Comparison of ENCODE assay signal across 1 cellular context in genomic region chrX:154490414-154491083, GRCh38.
TF ChIP-seq lines count a peak whose summit lies in the region.

SLC10A3 (minus strand) TSS chrX:154490629; CDS start chrX:154488940, 1,689 bp downstream.

TF ChIP-seq in K562, 482 proteins besides CTCF, POLR2A, EP300 and RAD21 (continued from another document and continues in another):
- 0 out of 2 replicates have a peak, but pooled peaks have one; percentile 48 for TF ChIP-seq SMARCA4 (IDR thresholded peaks at IDR 0.05)
- TF ChIP-seq ZNF174 (CRISPR knock-in tag; IDR thresholded peaks at IDR 0.05), result no peak
- TF ChIP-seq GABPB1 (CRISPR knock-in tag; IDR thresholded peaks at IDR 0.05), result peak; percentile 57; the same call in 1 of the 2 replicates
- TF ChIP-seq MEIS2 (IDR thresholded peaks at IDR 0.05; ENCODE audit: partially characterized antibody), result peak; percentile 23
- peak; percentile 3 for TF ChIP-seq NFYB (IDR thresholded peaks at IDR 0.05; ENCODE audit: extremely low read depth, insufficient read length)
- TF ChIP-seq, protein P1, sequence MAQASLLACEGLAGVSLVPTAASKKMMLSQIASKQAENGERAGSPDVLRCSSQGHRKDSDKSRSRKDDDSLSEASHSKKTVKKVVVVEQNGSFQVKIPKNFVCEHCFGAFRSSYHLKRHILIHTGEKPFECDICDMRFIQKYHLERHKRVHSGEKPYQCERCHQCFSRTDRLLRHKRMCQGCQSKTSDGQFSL (CRISPR knock-in tag; IDR thresholded peaks at IDR 0.05), result peak; percentile 50
- TF ChIP-seq, protein P1 (tag; IDR thresholded peaks at IDR 0.05), result peak in 1 of 2 experiments; percentile 35; a peak in 1 of 4 replicates
- peak; percentile 43 to 49; a peak in 2 of 4 replicates for TF ChIP-seq FOXK2 (conservative IDR thresholded peaks at IDR 0.05 in 1 of 2, IDR thresholded peaks at IDR 0.05 in 1 of 2; ENCODE audit: low read depth in 2 of 2)
- TF ChIP-seq, protein P2, sequence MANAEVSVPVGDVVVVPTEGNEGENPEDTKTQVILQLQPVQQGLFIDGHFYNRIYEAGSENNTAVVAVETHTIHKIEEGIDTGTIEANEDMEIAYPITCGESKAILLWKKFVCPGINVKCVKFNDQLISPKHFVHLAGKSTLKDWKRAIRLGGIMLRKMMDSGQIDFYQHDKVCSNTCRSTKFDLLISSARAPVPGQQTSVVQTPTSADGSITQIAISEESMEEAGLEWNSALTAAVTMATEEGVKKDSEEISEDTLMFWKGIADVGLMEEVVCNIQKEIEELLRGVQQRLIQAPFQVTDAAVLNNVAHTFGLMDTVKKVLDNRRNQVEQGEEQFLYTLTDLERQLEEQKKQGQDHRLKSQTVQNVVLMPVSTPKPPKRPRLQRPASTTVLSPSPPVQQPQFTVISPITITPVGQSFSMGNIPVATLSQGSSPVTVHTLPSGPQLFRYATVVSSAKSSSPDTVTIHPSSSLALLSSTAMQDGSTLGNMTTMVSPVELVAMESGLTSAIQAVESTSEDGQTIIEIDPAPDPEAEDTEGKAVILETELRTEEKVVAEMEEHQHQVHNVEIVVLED (CRISPR knock-in tag; IDR thresholded peaks at IDR 0.05), result 0 out of 2 replicates have a peak, but pooled peaks have one; percentile 2
- peak; percentile 48; the same call in 1 of the 2 replicates for TF ChIP-seq C11orf30 (IDR thresholded peaks at IDR 0.05; ENCODE audit: low read depth)
- TF ChIP-seq HNRNPLL (IDR thresholded peaks at IDR 0.05; ENCODE audit: low read depth, low read length, poor library complexity, severe bottlenecking), result peak; percentile 22
- 0 out of 4 replicates have a peak, but pooled peaks of 1 of the 2 experiments have one; percentile 17 for TF ChIP-seq MLX (CRISPR knock-in tag; conservative IDR thresholded peaks at IDR 0.05)
- TF ChIP-seq ATF1 (CRISPR knock-in tag; IDR thresholded peaks at IDR 0.05), result peak; percentile 53
- peak; percentile 77 for TF ChIP-seq ATF1 (tag; IDR thresholded peaks at IDR 0.05)
- peak; percentile 42; the same call in 1 of the 2 replicates for TF ChIP-seq TAF7 (tag; IDR thresholded peaks at IDR 0.05)
- peak; percentile 16; the same call in 1 of the 2 replicates for TF ChIP-seq PML (IDR thresholded peaks at IDR 0.05; ENCODE audit: low read length)
- TF ChIP-seq PHB (CRISPR knock-in tag; IDR thresholded peaks at IDR 0.05), result no peak
- TF ChIP-seq PCBP1 (IDR thresholded peaks at IDR 0.05; ENCODE audit: low read depth, low read length, poor library complexity, severe bottlenecking), result peak; percentile 31
- TF ChIP-seq, protein P3, sequence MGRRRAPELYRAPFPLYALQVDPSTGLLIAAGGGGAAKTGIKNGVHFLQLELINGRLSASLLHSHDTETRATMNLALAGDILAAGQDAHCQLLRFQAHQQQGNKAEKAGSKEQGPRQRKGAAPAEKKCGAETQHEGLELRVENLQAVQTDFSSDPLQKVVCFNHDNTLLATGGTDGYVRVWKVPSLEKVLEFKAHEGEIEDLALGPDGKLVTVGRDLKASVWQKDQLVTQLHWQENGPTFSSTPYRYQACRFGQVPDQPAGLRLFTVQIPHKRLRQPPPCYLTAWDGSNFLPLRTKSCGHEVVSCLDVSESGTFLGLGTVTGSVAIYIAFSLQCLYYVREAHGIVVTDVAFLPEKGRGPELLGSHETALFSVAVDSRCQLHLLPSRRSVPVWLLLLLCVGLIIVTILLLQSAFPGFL (CRISPR knock-in tag; IDR thresholded peaks at IDR 0.05), result no peak
- TF ChIP-seq, protein P4, sequence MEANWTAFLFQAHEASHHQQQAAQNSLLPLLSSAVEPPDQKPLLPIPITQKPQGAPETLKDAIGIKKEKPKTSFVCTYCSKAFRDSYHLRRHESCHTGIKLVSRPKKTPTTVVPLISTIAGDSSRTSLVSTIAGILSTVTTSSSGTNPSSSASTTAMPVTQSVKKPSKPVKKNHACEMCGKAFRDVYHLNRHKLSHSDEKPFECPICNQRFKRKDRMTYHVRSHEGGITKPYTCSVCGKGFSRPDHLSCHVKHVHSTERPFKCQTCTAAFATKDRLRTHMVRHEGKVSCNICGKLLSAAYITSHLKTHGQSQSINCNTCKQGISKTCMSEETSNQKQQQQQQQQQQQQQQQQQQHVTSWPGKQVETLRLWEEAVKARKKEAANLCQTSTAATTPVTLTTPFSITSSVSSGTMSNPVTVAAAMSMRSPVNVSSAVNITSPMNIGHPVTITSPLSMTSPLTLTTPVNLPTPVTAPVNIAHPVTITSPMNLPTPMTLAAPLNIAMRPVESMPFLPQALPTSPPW (CRISPR knock-in tag; IDR thresholded peaks at IDR 0.05), result peak; percentile 85
- no peak for TF ChIP-seq XRCC5 (IDR thresholded peaks at IDR 0.05; ENCODE audit: low read depth, low read length)
- peak; percentile 65 to 77; a peak in 1 of 4 replicates for TF ChIP-seq SIN3A (IDR thresholded peaks at IDR 0.05; ENCODE audit: borderline replicate concordance in 2 of 2, control insufficient read depth in 1 of 2, low read depth in 2 of 2, low read length in 2 of 2)
- peak; percentile 50; the same call in 1 of the 2 replicates for TF ChIP-seq SIN3B (IDR thresholded peaks at IDR 0.05; ENCODE audit: low read depth)
- TF ChIP-seq ARID3B (CRISPR knock-in tag; IDR thresholded peaks at IDR 0.05; ENCODE audit: borderline replicate concordance), result no peak
- TF ChIP-seq, protein P5, sequence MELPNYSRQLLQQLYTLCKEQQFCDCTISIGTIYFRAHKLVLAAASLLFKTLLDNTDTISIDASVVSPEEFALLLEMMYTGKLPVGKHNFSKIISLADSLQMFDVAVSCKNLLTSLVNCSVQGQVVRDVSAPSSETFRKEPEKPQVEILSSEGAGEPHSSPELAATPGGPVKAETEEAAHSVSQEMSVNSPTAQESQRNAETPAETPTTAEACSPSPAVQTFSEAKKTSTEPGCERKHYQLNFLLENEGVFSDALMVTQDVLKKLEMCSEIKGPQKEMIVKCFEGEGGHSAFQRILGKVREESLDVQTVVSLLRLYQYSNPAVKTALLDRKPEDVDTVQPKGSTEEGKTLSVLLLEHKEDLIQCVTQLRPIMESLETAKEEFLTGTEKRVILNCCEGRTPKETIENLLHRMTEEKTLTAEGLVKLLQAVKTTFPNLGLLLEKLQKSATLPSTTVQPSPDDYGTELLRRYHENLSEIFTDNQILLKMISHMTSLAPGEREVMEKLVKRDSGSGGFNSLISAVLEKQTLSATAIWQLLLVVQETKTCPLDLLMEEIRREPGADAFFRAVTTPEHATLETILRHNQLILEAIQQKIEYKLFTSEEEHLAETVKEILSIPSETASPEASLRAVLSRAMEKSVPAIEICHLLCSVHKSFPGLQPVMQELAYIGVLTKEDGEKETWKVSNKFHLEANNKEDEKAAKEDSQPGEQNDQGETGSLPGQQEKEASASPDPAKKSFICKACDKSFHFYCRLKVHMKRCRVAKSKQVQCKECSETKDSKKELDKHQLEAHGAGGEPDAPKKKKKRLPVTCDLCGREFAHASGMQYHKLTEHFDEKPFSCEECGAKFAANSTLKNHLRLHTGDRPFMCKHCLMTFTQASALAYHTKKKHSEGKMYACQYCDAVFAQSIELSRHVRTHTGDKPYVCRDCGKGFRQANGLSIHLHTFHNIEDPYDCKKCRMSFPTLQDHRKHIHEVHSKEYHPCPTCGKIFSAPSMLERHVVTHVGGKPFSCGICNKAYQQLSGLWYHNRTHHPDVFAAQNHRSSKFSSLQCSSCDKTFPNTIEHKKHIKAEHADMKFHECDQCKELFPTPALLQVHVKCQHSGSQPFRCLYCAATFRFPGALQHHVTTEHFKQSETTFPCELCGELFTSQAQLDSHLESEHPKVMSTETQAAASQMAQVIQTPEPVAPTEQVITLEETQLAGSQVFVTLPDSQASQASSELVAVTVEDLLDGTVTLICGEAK (IDR thresholded peaks at IDR 0.05), result no peak
- TF ChIP-seq, protein P5 (CRISPR knock-in tag; IDR thresholded peaks at IDR 0.05), result no peak
- TF ChIP-seq EWSR1 (IDR thresholded peaks at IDR 0.05; ENCODE audit: borderline replicate concordance, low read depth, partially characterized antibody), result no peak
- TF ChIP-seq CREM (IDR thresholded peaks at IDR 0.05; ENCODE audit: low read depth), result peak; percentile 95
- peak; percentile 46 for TF ChIP-seq CCNT2 (IDR thresholded peaks at IDR 0.05; ENCODE audit: borderline replicate concordance, extremely low read depth, insufficient read length, low read depth, low read length)
- TF ChIP-seq, protein P6, sequence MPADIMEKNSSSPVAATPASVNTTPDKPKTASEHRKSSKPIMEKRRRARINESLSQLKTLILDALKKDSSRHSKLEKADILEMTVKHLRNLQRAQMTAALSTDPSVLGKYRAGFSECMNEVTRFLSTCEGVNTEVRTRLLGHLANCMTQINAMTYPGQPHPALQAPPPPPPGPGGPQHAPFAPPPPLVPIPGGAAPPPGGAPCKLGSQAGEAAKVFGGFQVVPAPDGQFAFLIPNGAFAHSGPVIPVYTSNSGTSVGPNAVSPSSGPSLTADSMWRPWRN (IDR thresholded peaks at IDR 0.05; ENCODE audit: low read depth), result no peak
- TF ChIP-seq THRB (CRISPR knock-in tag; conservative IDR thresholded peaks at IDR 0.05), result no peak
- peak; percentile 76 for TF ChIP-seq TAF1 (IDR thresholded peaks at IDR 0.05; ENCODE audit: control insufficient read depth, extremely low read depth, insufficient read depth, low read length, severe bottlenecking)
- peak in 1 of 2 experiments; percentile 51; a peak in 2 of 4 replicates for TF ChIP-seq TBL1XR1 (IDR thresholded peaks at IDR 0.05; ENCODE audit: low read length in 2 of 2)
- TF ChIP-seq JUN (IDR thresholded peaks at IDR 0.05; ENCODE audit: borderline replicate concordance, low read depth, low read length), result 0 out of 2 replicates have a peak, but pooled peaks have one; percentile 7
- no peak for TF ChIP-seq JUN (CRISPR knock-in tag; IDR thresholded peaks at IDR 0.05; ENCODE audit: borderline replicate concordance)
- peak; percentile 78 for TF ChIP-seq SUPT5H (IDR thresholded peaks at IDR 0.05)
- TF ChIP-seq E2F3 (CRISPR knock-in tag; IDR thresholded peaks at IDR 0.05), result no peak
- TF ChIP-seq, protein P7, sequence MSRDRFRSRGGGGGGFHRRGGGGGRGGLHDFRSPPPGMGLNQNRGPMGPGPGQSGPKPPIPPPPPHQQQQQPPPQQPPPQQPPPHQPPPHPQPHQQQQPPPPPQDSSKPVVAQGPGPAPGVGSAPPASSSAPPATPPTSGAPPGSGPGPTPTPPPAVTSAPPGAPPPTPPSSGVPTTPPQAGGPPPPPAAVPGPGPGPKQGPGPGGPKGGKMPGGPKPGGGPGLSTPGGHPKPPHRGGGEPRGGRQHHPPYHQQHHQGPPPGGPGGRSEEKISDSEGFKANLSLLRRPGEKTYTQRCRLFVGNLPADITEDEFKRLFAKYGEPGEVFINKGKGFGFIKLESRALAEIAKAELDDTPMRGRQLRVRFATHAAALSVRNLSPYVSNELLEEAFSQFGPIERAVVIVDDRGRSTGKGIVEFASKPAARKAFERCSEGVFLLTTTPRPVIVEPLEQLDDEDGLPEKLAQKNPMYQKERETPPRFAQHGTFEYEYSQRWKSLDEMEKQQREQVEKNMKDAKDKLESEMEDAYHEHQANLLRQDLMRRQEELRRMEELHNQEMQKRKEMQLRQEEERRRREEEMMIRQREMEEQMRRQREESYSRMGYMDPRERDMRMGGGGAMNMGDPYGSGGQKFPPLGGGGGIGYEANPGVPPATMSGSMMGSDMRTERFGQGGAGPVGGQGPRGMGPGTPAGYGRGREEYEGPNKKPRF (IDR thresholded peaks at IDR 0.05; ENCODE audit: low read depth, low read length), result no peak
